1 cellular context compared by ENCODE assay signal in the genomic region with DNA sequence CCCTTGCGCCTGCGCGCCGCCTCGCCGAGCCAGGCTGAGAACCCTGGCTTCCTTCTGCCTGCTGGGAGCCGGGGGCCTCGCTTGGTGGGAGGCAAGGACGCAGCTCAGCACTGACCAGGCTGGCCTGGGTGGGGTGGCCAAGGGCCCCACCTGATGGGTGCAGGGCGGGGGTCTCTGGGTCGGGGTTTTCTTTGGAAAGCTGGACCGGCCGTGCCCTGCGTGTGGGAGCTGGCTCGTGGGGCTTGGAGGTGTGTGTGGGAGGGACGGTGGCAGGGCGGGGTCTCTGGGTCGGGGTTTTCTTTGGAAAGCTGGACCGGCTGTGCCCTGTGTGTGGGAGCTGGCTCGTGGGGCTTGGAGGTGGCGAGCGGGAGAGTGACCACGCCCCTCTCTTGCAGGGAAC.
TF ChIP-seq lines count a peak whose summit lies in the region.

No MANE protein-coding gene starts in this region.

TF ChIP-seq in K562, 482 proteins besides CTCF, POLR2A, EP300 and RAD21:
- TF ChIP-seq PYGO2 (tag; IDR thresholded peaks at IDR 0.05) (no peak), HMGXB4 (CRISPR knock-in tag; IDR thresholded peaks at IDR 0.05) (no peak), SAP30 (IDR thresholded peaks at IDR 0.05; ENCODE audit: borderline replicate concordance, insufficient read depth, low read depth, low read length, poor library complexity, severe bottlenecking) (no peak), USF1 (CRISPR knock-in tag; IDR thresholded peaks at IDR 0.05) (no peak), ELF4 (CRISPR knock-in tag; IDR thresholded peaks at IDR 0.05) (no peak)
